Comparison of ENCODE assay signal across 24 cellular contexts in the genomic region with DNA sequence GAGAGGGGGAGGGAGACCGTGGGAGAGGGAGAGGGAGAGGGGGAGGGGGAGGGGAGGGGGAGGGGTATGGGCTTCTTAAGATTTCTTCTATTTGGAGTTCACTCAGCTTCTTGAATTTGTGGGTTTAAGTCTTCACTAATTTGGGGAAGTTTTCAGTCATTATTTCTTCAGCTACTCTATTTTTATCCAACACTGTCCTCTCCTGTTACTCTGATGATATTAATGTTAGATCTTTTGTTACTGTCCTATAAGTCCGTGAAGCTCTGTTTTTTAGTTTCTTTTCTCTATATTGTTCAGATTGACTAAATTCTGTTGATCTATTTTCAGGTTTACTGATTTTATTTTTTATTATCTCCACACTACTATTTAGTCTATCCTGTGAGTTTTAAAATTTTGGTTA.
A peak's percentile ranks its signal among the peaks of the same experiment; 100 is the strongest.
DNase-seq lines count a peak whose midpoint lies in the region; ATAC-seq and TF ChIP-seq lines count a peak whose summit lies in the region.
"Had no signal": no experiment of that assay in that cellular context is flagged by ENCODE, and none has a peak within 500 bp of the region (broad histone marks: within the 10 kb centered on the region; RNA-seq: fewer than 3 reads in every experiment).

No MANE protein-coding gene starts in this region.

- no peaks in the 10 kb centered on the region for H3K4me1 ChIP-seq in heart right ventricle
- H3K4me1 ChIP-seq in hepatocyte (ENCODE audit: insufficient read depth): no peaks in the 10 kb centered on the region
- H3K4me1 ChIP-seq in neural progenitor cell: no peaks in the 10 kb centered on the region
- H3K4me1 ChIP-seq in transverse colon: no peaks in the 10 kb centered on the region
- H3K4me1 ChIP-seq: tibial nerve had no signal

- WGBS in heart right ventricle, 2 donors: 57 to 73% methylated on average over 2 of the region's 2 CpGs
- WGBS in hepatocyte (ENCODE audit: low lambda C conversion rate, missing lambda C conversion rate): 100% methylated on average over 1 of the region's 2 CpGs
- WGBS in transverse colon (ENCODE audit: low coverage in 1 of 2), 2 donors: 62 to 71% methylated on average over 1 to 2 of the region's 2 CpGs

- H4K20me1 ChIP-seq in hepatocyte (ENCODE audit: insufficient read depth, poor library complexity, severe bottlenecking) (no peaks in the 10 kb centered on the region), neural progenitor cell (ENCODE audit: low read depth) (no peaks in the 10 kb centered on the region)

- H3K36me3 Mint-ChIP-seq in activated T-helper 1 cell treated with anti-CD3 and anti-CD28 coated beads, Interleukin-12 subunit alpha, Interleukin-12 subunit beta, Interleukin-2, Interleukin-4 antibody, amounts not matched to agents 30 ng/mL and 10 ng/mL and 1 ng/mL, durations not matched to agents 14 hours and 24 hours and 36 hours (ENCODE audit: low read depth): no peaks in the 10 kb centered on the region
- H3K36me3 Mint-ChIP-seq in activated CD4-positive, alpha-beta T cell treated with anti-CD3 and anti-CD28 coated beads for 36 hours (ENCODE audit: low read depth): no peaks in the 10 kb centered on the region
- peaks cover 26% of the 10 kb centered on the region for H3K36me3 Mint-ChIP-seq in neural progenitor cell
- H3K36me3 Mint-ChIP-seq: CD4-positive, CD25-positive, alpha-beta regulatory T cell had no signal

- POLR2A ChIA-PET in activated CD4-positive, alpha-beta T cell treated with anti-CD3 and anti-CD28 coated beads for 36 hours (lab: Charles Lee): no interaction called here

- H3K4me3 ChIP-seq in heart right ventricle: no peak overlapping the region
- no peak overlapping the region for H3K4me3 ChIP-seq in hepatocyte
- H3K4me3 ChIP-seq in neural progenitor cell: no peak overlapping the region
- no peak overlapping the region for H3K4me3 ChIP-seq in transverse colon
- H3K4me3 ChIP-seq: SK-N-MC, tibial nerve had no signal

- H3K27ac ChIP-seq in heart right ventricle (no peak overlapping the region), hepatocyte (no peak overlapping the region), neural progenitor cell (no peak overlapping the region), transverse colon (no peak overlapping the region)
- H3K27ac ChIP-seq: brain microvascular endothelial cell, SK-N-MC, tibial nerve had no signal

- peak in 7 of 9 donors; percentile 10 to 54 (median 30) for TF ChIP-seq CTCF in heart right ventricle (IDR thresholded peaks at IDR 0.05)
- TF ChIP-seq CTCF in hepatocyte (IDR thresholded peaks at IDR 0.05; ENCODE audit: poor library complexity): peak; percentile 13
- TF ChIP-seq CTCF in neural progenitor cell (IDR thresholded peaks at IDR 0.05): no peak
- no peak for TF ChIP-seq CTCF in transverse colon (IDR thresholded peaks at IDR 0.05)

- H3K36me3 ChIP-seq in heart right ventricle (peaks cover 0 to 57% (median 13%) of the 10 kb centered on the region in 9 donors), hepatocyte (replicated peaks; ENCODE audit: insufficient read depth, low read depth) (no peaks in the 10 kb centered on the region), neural progenitor cell (no peaks in the 10 kb centered on the region), transverse colon (peaks cover 0 to 7% (median 3%) of the 10 kb centered on the region in 4 donors)
- H3K36me3 ChIP-seq: brain microvascular endothelial cell had no signal

- H2AFZ ChIP-seq in hepatocyte (no peak overlapping the region), neural progenitor cell (replicated peaks) (no peak overlapping the region)

- H3K9ac ChIP-seq in neural progenitor cell: no peak overlapping the region

- H3K4me1 Mint-ChIP-seq in activated T-helper 1 cell treated with anti-CD3 and anti-CD28 coated beads, Interleukin-12 subunit alpha, Interleukin-12 subunit beta, Interleukin-2, Interleukin-4 antibody, amounts not matched to agents 30 ng/mL and 10 ng/mL and 1 ng/mL, durations not matched to agents 14 hours and 24 hours and 36 hours (ENCODE audit: low read depth): no peaks in the 10 kb centered on the region
- H3K4me1 Mint-ChIP-seq in activated CD4-positive, alpha-beta T cell treated with anti-CD3 and anti-CD28 coated beads for 36 hours: no peaks in the 10 kb centered on the region
- H3K4me1 Mint-ChIP-seq in neural progenitor cell: no peaks in the 10 kb centered on the region
- H3K4me1 Mint-ChIP-seq: activated CD4-positive, alpha-beta memory T cell treated with anti-CD3 and anti-CD28 coated beads, Interleukin-2, amount 10 ng/mL, durations not matched to agents 7 days and 5 days; CD4-positive, CD25-positive, alpha-beta regulatory T cell; neural crest cell had no signal

- H3K9me2 ChIP-seq in hepatocyte (replicated peaks; ENCODE audit: insufficient read depth): no peaks in the 10 kb centered on the region

- in situ Hi-C loops in transverse colon (cut with MboI; ENCODE audit: low pct_ligation_motif_present in 1 of 4, low pct_unique_long_range_greater_than_20kb in 1 of 4, low sequenced_read_pairs in 3 of 4): no loop called here

- CTCF ChIA-PET in activated CD4-positive, alpha-beta T cell treated with anti-CD3 and anti-CD28 coated beads for 36 hours (lab: Charles Lee): interaction anchor here (0.6 kb wide), 1 partner anchor 184 kb away, joined by 3 read pairs; no protein-coding TSS in a partner anchor

- DNase-seq in heart right ventricle: no peak
- no peak for DNase-seq in Right ventricle myocardium superior
- no peak for DNase-seq in activated T-helper 1 cell treated with anti-CD3 and anti-CD28 coated beads, Interleukin-12 subunit alpha, Interleukin-12 subunit beta, Interleukin-2, Interleukin-4 antibody, amounts not matched to agents 30 ng/mL and 10 ng/mL and 1 ng/mL, durations not matched to agents 14 hours and 24 hours and 36 hours (ENCODE audit: low spot score)
- no peak for DNase-seq in hepatocyte (ENCODE audit: low spot score)
- DNase-seq in activated CD4-positive, alpha-beta T cell treated with anti-CD3 and anti-CD28 coated beads for 36 hours: no peak
- no peak for DNase-seq in neural progenitor cell (ENCODE audit: low spot score)
- DNase-seq in T-helper 1 cell: no peak
- no peak for DNase-seq in transverse colon
- DNase-seq: activated CD4-positive, alpha-beta memory T cell treated with anti-CD3 and anti-CD28 coated beads, Interleukin-2, amount 10 ng/mL, durations not matched to agents 7 days and 5 days; activated gamma-delta T cell treated with Interleukin-2 at 50 U/mL for 16 hours; activated T-cell treated with anti-CD3 and anti-CD28 coated beads for 4 hours; brain microvascular endothelial cell; CD4-positive, CD25-positive, alpha-beta regulatory T cell; DMS153; NCI-H1417 treated with DMSO at 0.1 percent for 48 hours; NCI-H510A; NK-92 treated with Interleukin-12 subunit alpha and Interleukin-12 subunit beta, amount 100 ng/mL, for 24 hours; stimulated activated CD4-positive, alpha-beta T cell treated with anti-CD3 and anti-CD28 coated beads, Interleukin-4, amount 100 ng/mL, for 24 hours; T-helper 9 cell had no signal

- no peak for TF ChIP-seq EP300 in transverse colon (IDR thresholded peaks at IDR 0.05; ENCODE audit: low read depth)

- intact Hi-C loops in heart right ventricle (cut with DNase I) (loop anchor here in 1 of 10 donors (10.0 kb wide), 1 partner anchor 296 kb away; a partner anchor contains a TSS), Right ventricle myocardium superior (cut with DNase I) (no loop called here), transverse colon (cut with DNase I; ENCODE audit: low total_unique reads) (no loop called here)
- intact Hi-C loops in activated T-helper 1 cell treated with anti-CD3 and anti-CD28 coated beads, Interleukin-12 subunit alpha, Interleukin-12 subunit beta, Interleukin-2, Interleukin-4 antibody, amounts not matched to agents 30 ng/mL and 10 ng/mL and 1 ng/mL, durations not matched to agents 14 hours and 24 hours and 36 hours (cut with micrococcal nuclease): no loop called here
- intact Hi-C loops in activated CD4-positive, alpha-beta T cell treated with anti-CD3 and anti-CD28 coated beads for 36 hours (cut with DNase I, micrococcal nuclease): no loop called here

- peak overlapping the region; percentile 11 for H3K27ac Mint-ChIP-seq in activated T-helper 1 cell treated with anti-CD3 and anti-CD28 coated beads, Interleukin-12 subunit alpha, Interleukin-12 subunit beta, Interleukin-2, Interleukin-4 antibody, amounts not matched to agents 30 ng/mL and 10 ng/mL and 1 ng/mL, durations not matched to agents 14 hours and 24 hours and 36 hours
- no peak overlapping the region for H3K27ac Mint-ChIP-seq in activated CD4-positive, alpha-beta T cell treated with anti-CD3 and anti-CD28 coated beads for 36 hours
- no peak overlapping the region for H3K27ac Mint-ChIP-seq in neural progenitor cell
- H3K27ac Mint-ChIP-seq: activated CD4-positive, alpha-beta memory T cell treated with anti-CD3 and anti-CD28 coated beads, Interleukin-2, amount 10 ng/mL, durations not matched to agents 7 days and 5 days; CD4-positive, CD25-positive, alpha-beta regulatory T cell; stimulated activated naive CD8-positive, alpha-beta T cell treated with anti-CD3 and anti-CD28 coated beads, Interleukin-15, Interleukin-2, amounts not matched to agents 100 ng/mL and 50 ng/mL, for 24 hours; WTC11 had no signal

- H3K27me3 ChIP-seq in heart right ventricle (no peaks in the 10 kb centered on the region), hepatocyte (no peaks in the 10 kb centered on the region), neural progenitor cell (no peaks in the 10 kb centered on the region), transverse colon (no peaks in the 10 kb centered on the region)
- H3K27me3 ChIP-seq: brain microvascular endothelial cell, tibial nerve had no signal

- H3K4me2 ChIP-seq in hepatocyte: no peak overlapping the region
- no peak overlapping the region for H3K4me2 ChIP-seq in neural progenitor cell

- H3F3A ChIP-seq in neural progenitor cell (ENCODE audit: low read depth): no peaks in the 10 kb centered on the region

- no peaks in the 10 kb centered on the region for H3K9me3 Mint-ChIP-seq in activated T-helper 1 cell treated with anti-CD3 and anti-CD28 coated beads, Interleukin-12 subunit alpha, Interleukin-12 subunit beta, Interleukin-2, Interleukin-4 antibody, amounts not matched to agents 30 ng/mL and 10 ng/mL and 1 ng/mL, durations not matched to agents 14 hours and 24 hours and 36 hours
- no peaks in the 10 kb centered on the region for H3K9me3 Mint-ChIP-seq in activated CD4-positive, alpha-beta T cell treated with anti-CD3 and anti-CD28 coated beads for 36 hours (ENCODE audit: low read depth)
- H3K9me3 Mint-ChIP-seq in neural progenitor cell: peaks cover 10% of the 10 kb centered on the region
- H3K9me3 Mint-ChIP-seq: activated CD4-positive, alpha-beta memory T cell treated with anti-CD3 and anti-CD28 coated beads, Interleukin-2, amount 10 ng/mL, durations not matched to agents 7 days and 5 days; CD4-positive, CD25-positive, alpha-beta regulatory T cell; stimulated activated naive CD8-positive, alpha-beta T cell treated with anti-CD3 and anti-CD28 coated beads, Interleukin-15, Interleukin-2, amounts not matched to agents 100 ng/mL and 50 ng/mL, for 24 hours had no signal

- no peak overlapping the region for H3K4me3 Mint-ChIP-seq in activated T-helper 1 cell treated with anti-CD3 and anti-CD28 coated beads, Interleukin-12 subunit alpha, Interleukin-12 subunit beta, Interleukin-2, Interleukin-4 antibody, amounts not matched to agents 30 ng/mL and 10 ng/mL and 1 ng/mL, durations not matched to agents 14 hours and 24 hours and 36 hours
- H3K4me3 Mint-ChIP-seq in activated CD4-positive, alpha-beta T cell treated with anti-CD3 and anti-CD28 coated beads for 36 hours: no peak overlapping the region
- H3K4me3 Mint-ChIP-seq in neural progenitor cell: no peak overlapping the region
- H3K4me3 Mint-ChIP-seq: activated CD4-positive, alpha-beta memory T cell treated with anti-CD3 and anti-CD28 coated beads, Interleukin-2, amount 10 ng/mL, durations not matched to agents 7 days and 5 days; CD4-positive, CD25-positive, alpha-beta regulatory T cell; neural crest cell; stimulated activated naive CD8-positive, alpha-beta T cell treated with anti-CD3 and anti-CD28 coated beads, Interleukin-15, Interleukin-2, amounts not matched to agents 100 ng/mL and 50 ng/mL, for 24 hours; WTC11 had no signal

- H3K79me2 ChIP-seq in hepatocyte: no peaks in the 10 kb centered on the region
- H3K79me2 ChIP-seq in neural progenitor cell (ENCODE audit: low read depth): no peaks in the 10 kb centered on the region

- H3K9me3 ChIP-seq in heart right ventricle (no peaks in the 10 kb centered on the region), hepatocyte (ENCODE audit: low read depth) (no peaks in the 10 kb centered on the region), neural progenitor cell (ENCODE audit: low read depth) (no peaks in the 10 kb centered on the region), transverse colon (no peaks in the 10 kb centered on the region)
- H3K9me3 ChIP-seq: tibial nerve had no signal

- H3K27me3 Mint-ChIP-seq in activated T-helper 1 cell treated with anti-CD3 and anti-CD28 coated beads, Interleukin-12 subunit alpha, Interleukin-12 subunit beta, Interleukin-2, Interleukin-4 antibody, amounts not matched to agents 30 ng/mL and 10 ng/mL and 1 ng/mL, durations not matched to agents 14 hours and 24 hours and 36 hours (ENCODE audit: insufficient read depth): peaks cover 9% of the 10 kb centered on the region
- no peaks in the 10 kb centered on the region for H3K27me3 Mint-ChIP-seq in activated CD4-positive, alpha-beta T cell treated with anti-CD3 and anti-CD28 coated beads for 36 hours
- no peaks in the 10 kb centered on the region for H3K27me3 Mint-ChIP-seq in neural progenitor cell (ENCODE audit: insufficient read depth, low read depth)
- H3K27me3 Mint-ChIP-seq: activated CD4-positive, alpha-beta memory T cell treated with anti-CD3 and anti-CD28 coated beads, Interleukin-2, amount 10 ng/mL, durations not matched to agents 7 days and 5 days; stimulated activated naive CD8-positive, alpha-beta T cell treated with anti-CD3 and anti-CD28 coated beads, Interleukin-15, Interleukin-2, amounts not matched to agents 100 ng/mL and 50 ng/mL, for 24 hours had no signal

- ATAC-seq in heart right ventricle: peak in 1 of 8 donors; percentile 45
- ATAC-seq in Right ventricle myocardium superior (ENCODE audit: poor library complexity): no peak
- ATAC-seq in activated CD4-positive, alpha-beta T cell treated with anti-CD3 and anti-CD28 coated beads for 36 hours: no peak
- ATAC-seq: WTC11 had no signal

- TF ChIP-seq POLR2A in transverse colon (IDR thresholded peaks at IDR 0.05): no peak

Comparison
In these comparisons a context has a peak if more than half of its experiments do, and no peak if none do; other contexts are left out.
1. CTCF ChIP-seq: peak in heart right ventricle (7 of 9) and hepatocyte (single experiment); none in neural progenitor cell (single experiment) and transverse colon (0 of 5).